Comparison of ENCODE assay signal across 17 cellular contexts in the genomic region with DNA sequence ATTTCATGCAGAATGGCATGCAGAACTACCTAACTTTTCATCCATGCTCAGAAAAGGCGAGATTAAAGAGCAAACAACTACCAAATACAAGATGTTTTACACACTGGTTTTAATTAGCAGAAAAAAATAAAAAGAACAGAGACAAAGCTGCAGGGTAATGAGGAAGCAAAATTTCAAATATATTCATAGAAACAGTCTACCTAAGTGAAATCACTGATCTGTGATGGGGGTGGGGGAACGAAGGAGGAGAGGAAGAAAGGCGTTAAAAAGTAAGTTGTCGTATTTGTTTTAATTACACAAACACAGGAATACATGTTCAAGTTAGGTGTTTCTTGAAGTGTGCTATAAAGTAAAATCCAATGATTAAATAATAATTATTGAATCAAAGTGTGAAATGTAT. TPM values are rescaled to one million over a fixed set of nuclear protein-coding genes. Genes with fewer than 3 reads are reported as not detected.
DNase-seq lines count a peak whose midpoint lies in the region; ATAC-seq and TF ChIP-seq lines count a peak whose summit lies in the region.
"Had no signal": no experiment of that assay in that cellular context is flagged by ENCODE, and none has a peak within 500 bp of the region (broad histone marks: within the 10 kb centered on the region; RNA-seq: fewer than 3 reads in every experiment).

No MANE protein-coding gene starts in this region.

- no peaks in the 10 kb centered on the region for H3K27me3 Mint-ChIP-seq in IgD-negative memory B cell
- H3K27me3 Mint-ChIP-seq in dendritic cell treated with granulocyte-macrophage colony-stimulating factor and Interleukin-4, amounts not matched to agents 40 ng/mL and 50 ng/mL, for 4 days, result no peaks in the 10 kb centered on the region
- H3K27me3 Mint-ChIP-seq in stimulated activated memory B cell treated with anti-CD40 and anti-IgM and Interleukin-4, amounts not matched to agents 10 μg/mL and 1 μg/mL and 100 μg/mL, for 72 hours, result no peaks in the 10 kb centered on the region
- H3K27me3 Mint-ChIP-seq: CD4-positive, alpha-beta T cell; CD8-positive, alpha-beta memory T cell had no signal

- intact Hi-C loops in dendritic cell treated with granulocyte-macrophage colony-stimulating factor and Interleukin-4, amounts not matched to agents 40 ng/mL and 50 ng/mL, for 4 days (cut with micrococcal nuclease), result no loop called here
- intact Hi-C loops in right cardiac atrium (cut with DNase I) (no loop called here), PC-9 (cut with micrococcal nuclease; ENCODE audit: unreplicated experiment) (no loop called here)

- H3K9me3 ChIP-seq in right cardiac atrium (ENCODE audit: control insufficient read depth, low read length) (no peaks in the 10 kb centered on the region), PC-9 (ENCODE audit: insufficient read depth, low read depth) (no peaks in the 10 kb centered on the region)
- H3K9me3 ChIP-seq: BE2C; BLaER1 treated with 17β-estradiol and CSF1 and Interleukin-3, amounts not matched to agents 10 nM and 100 nM had no signal

- H3K4me1 Mint-ChIP-seq in IgD-negative memory B cell, result peaks cover 12 to 22% (median 13%) of the 10 kb centered on the region in 3 donors
- H3K4me1 Mint-ChIP-seq in dendritic cell treated with granulocyte-macrophage colony-stimulating factor and Interleukin-4, amounts not matched to agents 40 ng/mL and 50 ng/mL, for 4 days (ENCODE audit: low read depth), result peaks cover 13% of the 10 kb centered on the region
- peaks cover 20% of the 10 kb centered on the region for H3K4me1 Mint-ChIP-seq in stimulated activated memory B cell treated with anti-CD40 and anti-IgM and Interleukin-4, amounts not matched to agents 10 μg/mL and 1 μg/mL and 100 μg/mL, for 72 hours
- H3K4me1 Mint-ChIP-seq: CD8-positive, alpha-beta memory T cell; GM23338; H9 had no signal

- BruUV-seq in PC-9 (replicated peaks; lab: Mats Ljungman, UMichigan), result no TSS peak

- H3K4me3 ChIP-seq in right cardiac atrium (ENCODE audit: low read length), result no peak overlapping the region
- no peak overlapping the region for H3K4me3 ChIP-seq in PC-9
- H3K4me3 ChIP-seq: BLaER1 treated with 17β-estradiol and CSF1 and Interleukin-3, amounts not matched to agents 10 nM and 100 nM; GM23338 had no signal

- POLR2A ChIA-PET in PC-9 (lab: Charles Lee; ENCODE audit: unreplicated experiment), result no interaction called here

- H3K9me2 ChIP-seq in PC-9 (ENCODE audit: insufficient read depth), result no peaks in the 10 kb centered on the region

- no peaks in the 10 kb centered on the region for H4K20me1 ChIP-seq in PC-9 (ENCODE audit: insufficient read depth)
- H4K20me1 ChIP-seq: BLaER1 treated with 17β-estradiol and CSF1 and Interleukin-3, amounts not matched to agents 10 nM and 100 nM had no signal

- no peak for ATAC-seq in stimulated activated memory B cell treated with anti-CD40 and anti-IgM and Interleukin-4, amounts not matched to agents 10 μg/mL and 1 μg/mL and 100 μg/mL, for 72 hours
- ATAC-seq in right cardiac atrium, result no peak
- ATAC-seq: GM23338, HCT116 had no signal

- H3K27me3 ChIP-seq in right cardiac atrium (ENCODE audit: control insufficient read depth, insufficient read depth) (no peaks in the 10 kb centered on the region), PC-9 (ENCODE audit: insufficient read depth, low read depth) (no peaks in the 10 kb centered on the region)
- H3K27me3 ChIP-seq: BE2C; BLaER1 treated with 17β-estradiol and CSF1 and Interleukin-3, amounts not matched to agents 10 nM and 100 nM had no signal

- 95% methylated on average over 4 of the region's 4 CpGs for WGBS in right cardiac atrium

- no peak for DNase-seq in NCI-H2227 (lab: John Stamatoyannopoulos, UW; ENCODE audit: unreplicated experiment)
- no peak for DNase-seq in right cardiac atrium
- DNase-seq in PC-9, result no peak
- DNase-seq: BE2C; CD4-positive, alpha-beta T cell; CD8-positive, alpha-beta memory T cell; DMS 273 treated with DMSO at 0.1 percent for 48 hours; DMS79 treated with DMSO at 0.1 percent for 48 hours; GF-D8; H9 had no signal

- H3K4me2 ChIP-seq in PC-9, result no peak overlapping the region
- H3K4me2 ChIP-seq: GM23338 had no signal

- H3K27ac ChIP-seq in right cardiac atrium (ENCODE audit: low read length), result no peak overlapping the region
- H3K27ac ChIP-seq in PC-9, result no peak overlapping the region

- TF ChIP-seq CTCF in PC-9 (conservative IDR thresholded peaks at IDR 0.05), result no peak

- H3K9me3 Mint-ChIP-seq in IgD-negative memory B cell, result no peaks in the 10 kb centered on the region
- no peaks in the 10 kb centered on the region for H3K9me3 Mint-ChIP-seq in dendritic cell treated with granulocyte-macrophage colony-stimulating factor and Interleukin-4, amounts not matched to agents 40 ng/mL and 50 ng/mL, for 4 days
- no peaks in the 10 kb centered on the region for H3K9me3 Mint-ChIP-seq in stimulated activated memory B cell treated with anti-CD40 and anti-IgM and Interleukin-4, amounts not matched to agents 10 μg/mL and 1 μg/mL and 100 μg/mL, for 72 hours
- H3K9me3 Mint-ChIP-seq: CD14-positive monocyte; CD4-positive, alpha-beta T cell; CD8-positive, alpha-beta memory T cell; GM23338; H9 had no signal

- no peaks in the 10 kb centered on the region for H3K79me2 ChIP-seq in PC-9 (ENCODE audit: low read depth)

- CTCF ChIA-PET in PC-9 (lab: Charles Lee), result no interaction called here

- peak overlapping the region in 1 of 3 donors; percentile 44 for H3K27ac Mint-ChIP-seq in IgD-negative memory B cell
- H3K27ac Mint-ChIP-seq in dendritic cell treated with granulocyte-macrophage colony-stimulating factor and Interleukin-4, amounts not matched to agents 40 ng/mL and 50 ng/mL, for 4 days, result peak overlapping the region; percentile 30
- peak overlapping the region; percentile 73 for H3K27ac Mint-ChIP-seq in stimulated activated memory B cell treated with anti-CD40 and anti-IgM and Interleukin-4, amounts not matched to agents 10 μg/mL and 1 μg/mL and 100 μg/mL, for 72 hours
- H3K27ac Mint-ChIP-seq: CD4-positive, alpha-beta T cell; GM23338 had no signal

- no peaks in the 10 kb centered on the region for H3K4me1 ChIP-seq in right cardiac atrium (ENCODE audit: control insufficient read depth, insufficient read depth, low read length)
- no peaks in the 10 kb centered on the region for H3K4me1 ChIP-seq in PC-9 (replicated peaks; ENCODE audit: insufficient read depth)
- H3K4me1 ChIP-seq: BE2C had no signal

- H2AFZ ChIP-seq in PC-9, result no peak overlapping the region
- H2AFZ ChIP-seq: GM23338 had no signal

- peaks cover 13% of the 10 kb centered on the region for H3K36me3 Mint-ChIP-seq in IgD-negative memory B cell
- H3K36me3 Mint-ChIP-seq in dendritic cell treated with granulocyte-macrophage colony-stimulating factor and Interleukin-4, amounts not matched to agents 40 ng/mL and 50 ng/mL, for 4 days (ENCODE audit: low read depth), result peaks cover 70% of the 10 kb centered on the region
- peaks cover 63% of the 10 kb centered on the region for H3K36me3 Mint-ChIP-seq in stimulated activated memory B cell treated with anti-CD40 and anti-IgM and Interleukin-4, amounts not matched to agents 10 μg/mL and 1 μg/mL and 100 μg/mL, for 72 hours

- H3F3A ChIP-seq in PC-9 (ENCODE audit: insufficient read depth, low read depth), result no peaks in the 10 kb centered on the region

- peak overlapping the region in 3 of 4 donors; percentile 24 to 78 (median 65) for H3K4me3 Mint-ChIP-seq in IgD-negative memory B cell
- no peak overlapping the region for H3K4me3 Mint-ChIP-seq in dendritic cell treated with granulocyte-macrophage colony-stimulating factor and Interleukin-4, amounts not matched to agents 40 ng/mL and 50 ng/mL, for 4 days
- no peak overlapping the region for H3K4me3 Mint-ChIP-seq in stimulated activated memory B cell treated with anti-CD40 and anti-IgM and Interleukin-4, amounts not matched to agents 10 μg/mL and 1 μg/mL and 100 μg/mL, for 72 hours
- H3K4me3 Mint-ChIP-seq: CD4-positive, alpha-beta T cell; CD8-positive, alpha-beta memory T cell; GM23338; H9 had no signal

- H3K36me3 ChIP-seq in PC-9 (ENCODE audit: low read depth), result peaks cover 8% of the 10 kb centered on the region; the same call in 1 of the 2 replicates

RNA-seq across cellular contexts. Expression of gene MAP3K7, which starts 42.1 kb away (rescaled TPM):
- polyA plus RNA-seq in IgD-negative memory B cell (22.3 TPM), right cardiac atrium (10.8 TPM)
- total RNA-seq in right cardiac atrium (10 to 100 TPM; 17.7 to 20.9 (median 20.3) TPM), PC-9 (2021) (28.3 and 31.9 TPM in 2 replicates)

Comparison
In these comparisons a context has a peak if more than half of its experiments do, and no peak if none do; other contexts are left out.
1. H3K4me3 Mint-ChIP-seq: peak in IgD-negative memory B cell (3 of 4); none in dendritic cell treated with granulocyte-macrophage colony-stimulating factor and Interleukin-4, amounts not matched to agents 40 ng/mL and 50 ng/mL, for 4 days (single experiment) and stimulated activated memory B cell treated with anti-CD40 and anti-IgM and Interleukin-4, amounts not matched to agents 10 μg/mL and 1 μg/mL and 100 μg/mL, for 72 hours (single experiment).